In genomic region chr14:61478971-61479473, GRCh38 we compare ENCODE assay signal across 8 cellular contexts.
DNase-seq lines count a peak whose midpoint lies in the region; ATAC-seq, FAIRE-seq and TF ChIP-seq lines count a peak whose summit lies in the region.

No MANE protein-coding gene starts in this region.

- peak overlapping the region; percentile 33 for H3K4me3 ChIP-seq in CD4-positive, CD25-positive, alpha-beta regulatory T cell (ENCODE audit: low read depth, low read length)
- H3K4me3 ChIP-seq in IMR-90 (ENCODE audit: insufficient read depth, low read depth, low read length) (no peak overlapping the region), thymus (ENCODE audit: low read length) (no peak overlapping the region)

- peaks cover 70% of the 10 kb centered on the region for H3K4me1 ChIP-seq in CD4-positive, CD25-positive, alpha-beta regulatory T cell (ENCODE audit: control insufficient read depth, insufficient read depth, low read length, poor library complexity, severe bottlenecking)
- H3K4me1 ChIP-seq in IMR-90 (ENCODE audit: control insufficient read depth, insufficient read depth, low read length) (peaks cover 31% of the 10 kb centered on the region), thymus (ENCODE audit: control insufficient read depth, insufficient read depth, low read length) (peaks cover 35% of the 10 kb centered on the region)

- no peak for TF ChIP-seq POLR2A in IMR-90 (IDR thresholded peaks at IDR 0.05; ENCODE audit: low read depth, low read length)
- no peak for TF ChIP-seq POLR2A in H54 (IDR thresholded peaks at IDR 0.05; ENCODE audit: low read depth, low read length)

- dilution Hi-C loops in IMR-90 (cut with HindIII; ENCODE audit: low sequenced_read_pairs, unreplicated experiment): no loop called here

- H2AK5ac ChIP-seq in IMR-90 (ENCODE audit: low read depth, low read length): peak overlapping the region; percentile 94

- CTCF ChIA-PET in IMR-90 (lab: Yijun Ruan, JAX): no interaction called here

- H2BK15ac ChIP-seq in IMR-90 (ENCODE audit: low read depth, low read length): peak overlapping the region; percentile 98

- no peak overlapping the region for H2AK9ac ChIP-seq in IMR-90 (replicated peaks; ENCODE audit: low read depth, low read length, poor library complexity)

- H3K4ac ChIP-seq in IMR-90 (ENCODE audit: low read depth, low read length): peak overlapping the region; percentile 61

- H4K5ac ChIP-seq in IMR-90 (ENCODE audit: low read depth, low read length): peak overlapping the region; percentile 70; the same call in 1 of the 2 replicates

- peak overlapping the region; percentile 85 for H2BK120ac ChIP-seq in IMR-90 (ENCODE audit: low read depth, low read length)

- in situ Hi-C loops in IMR-90 (cut with MboI; ENCODE audit: low sequenced_read_pairs): no loop called here

- H2BK5ac ChIP-seq in IMR-90 (ENCODE audit: low read depth, low read length, poor library complexity, severe bottlenecking): peak overlapping the region; percentile 12

- ATAC-seq in CD4-positive, CD25-positive, alpha-beta regulatory T cell (ENCODE audit: low read depth in 2 of 2): no peak
- peak; percentile 42 for ATAC-seq in GM19463 (IDR thresholded peaks at IDR 0.05; ENCODE audit: unreplicated experiment)
- no peak for ATAC-seq in IMR-90 (ENCODE audit: low read depth)
- ATAC-seq in HG02571 (IDR thresholded peaks at IDR 0.05; ENCODE audit: unreplicated experiment): no peak

- H2BK20ac ChIP-seq in IMR-90 (ENCODE audit: low read depth, low read length): peak overlapping the region; percentile 84; the same call in 1 of the 2 replicates

- H3K4me3 Mint-ChIP-seq in CD4-positive, CD25-positive, alpha-beta regulatory T cell: peak overlapping the region; percentile 14 to 80 (median 47)

- peak overlapping the region; percentile 1 to 89; a peak in 2 of 4 replicates for H4K8ac ChIP-seq in IMR-90 (ENCODE audit: low read depth in 2 of 2, low read length in 2 of 2)

- H3K27ac ChIP-seq in CD4-positive, CD25-positive, alpha-beta regulatory T cell (ENCODE audit: insufficient read depth, low read length, poor library complexity, severe bottlenecking): peak overlapping the region; percentile 99
- H3K27ac ChIP-seq in IMR-90 (ENCODE audit: insufficient read depth, low read length) (peak overlapping the region; percentile 100), cingulate gyrus (ENCODE audit: low read depth, low read length) (peak overlapping the region; percentile 22), thymus (ENCODE audit: low read depth) (peak overlapping the region; percentile 38)

- POLR2A ChIA-PET in IMR-90 (lab: Charles Lee; ENCODE audit: unreplicated experiment): no interaction called here

- H3K36me3 ChIP-seq in CD4-positive, CD25-positive, alpha-beta regulatory T cell (ENCODE audit: control insufficient read depth, insufficient read depth, low read length): peaks cover 45% of the 10 kb centered on the region
- H3K36me3 ChIP-seq in IMR-90 (ENCODE audit: control insufficient read depth, insufficient read depth, low read length) (no peaks in the 10 kb centered on the region), thymus (ENCODE audit: control insufficient read depth, insufficient read depth) (peaks cover 10% of the 10 kb centered on the region)

- peaks cover 19 to 91% (median 71%) of the 10 kb centered on the region in 4 donors for H3K4me1 Mint-ChIP-seq in CD4-positive, CD25-positive, alpha-beta regulatory T cell

- no peak overlapping the region for H3K4me2 ChIP-seq in IMR-90 (ENCODE audit: low read depth, low read length)

- no peak overlapping the region for H2AFZ ChIP-seq in IMR-90 (replicated peaks; ENCODE audit: low read length, poor library complexity)

- no peak overlapping the region for H3K23ac ChIP-seq in IMR-90 (ENCODE audit: low read depth, low read length)

- no peak overlapping the region for H3K9ac ChIP-seq in IMR-90 (ENCODE audit: low read depth, low read length)

- TF ChIP-seq RAD21 in IMR-90 (IDR thresholded peaks at IDR 0.05; ENCODE audit: low read length): no peak

- peak overlapping the region; percentile 72; the same call in 1 of the 2 replicates for H3K14ac ChIP-seq in IMR-90 (replicated peaks; ENCODE audit: low read depth, low read length)

- peaks cover 2 to 26% of the 10 kb centered on the region in 2 experiments; a peak in 3 of 4 replicates for H3K79me1 ChIP-seq in IMR-90 (ENCODE audit: low read depth in 1 of 2, low read length in 2 of 2)

- peaks cover 25% of the 10 kb centered on the region for H3K9me1 ChIP-seq in IMR-90 (ENCODE audit: insufficient read depth, low read length)

- no peaks in the 10 kb centered on the region for H3K9me3 ChIP-seq in CD4-positive, CD25-positive, alpha-beta regulatory T cell (ENCODE audit: control insufficient read depth in 2 of 2, low read length in 2 of 2)
- H3K9me3 ChIP-seq in IMR-90 (ENCODE audit: control insufficient read depth, insufficient read depth, low read length): no peaks in the 10 kb centered on the region
- H3K9me3 ChIP-seq in thymus (ENCODE audit: control insufficient read depth): no peaks in the 10 kb centered on the region

- H3K27ac Mint-ChIP-seq in CD4-positive, CD25-positive, alpha-beta regulatory T cell: peak overlapping the region; percentile 97 to 99 (median 99)

- H4K91ac ChIP-seq in IMR-90 (ENCODE audit: insufficient read depth, low read depth, low read length): peak overlapping the region; percentile 81

- no peak for TF ChIP-seq CTCF in IMR-90 (conservative IDR thresholded peaks at IDR 0.05; ENCODE audit: low read depth, low read length)
- no peak for TF ChIP-seq CTCF in D721Med (IDR thresholded peaks at IDR 0.05; ENCODE audit: insufficient read depth, missing control alignments)

- FAIRE-seq in D721Med (lab: Jason Lieb, UNC) (no peak), H54 (lab: Jason Lieb, UNC) (no peak)

- peak in 1 of 3 donors; percentile 65 for DNase-seq in CD4-positive, CD25-positive, alpha-beta regulatory T cell
- DNase-seq in IMR-90 (no peak), D721Med (ENCODE audit: insufficient read length, low spot score) (no peak), H54 (ENCODE audit: insufficient read length, low spot score) (no peak)

- 100% methylated on average over 3 of the region's 6 CpGs; no CpG with 5 or more reads in 1 of the 2 experiments for WGBS in IMR-90 (ENCODE audit: extremely low coverage in 2 of 2, insufficient read length in 1 of 2), 2 experiments
- WGBS in thymus: 14% methylated on average over 6 of the region's 6 CpGs

- no peak overlapping the region for H3K56ac ChIP-seq in IMR-90 (ENCODE audit: extremely low read depth, insufficient read depth, low read length)

- H3K27me3 Mint-ChIP-seq in CD4-positive, CD25-positive, alpha-beta regulatory T cell: no peaks in the 10 kb centered on the region

- no peaks in the 10 kb centered on the region for H4K20me1 ChIP-seq in IMR-90 (ENCODE audit: insufficient read depth, low read length)

- no peaks in the 10 kb centered on the region for H3K27me3 ChIP-seq in CD4-positive, CD25-positive, alpha-beta regulatory T cell (ENCODE audit: control insufficient read depth, insufficient read depth, low read length)
- H3K27me3 ChIP-seq in IMR-90 (ENCODE audit: control insufficient read depth, insufficient read depth, low read length): no peaks in the 10 kb centered on the region
- no peaks in the 10 kb centered on the region for H3K27me3 ChIP-seq in thymus (ENCODE audit: control insufficient read depth, insufficient read depth)

- peaks cover 32% of the 10 kb centered on the region for H3K36me3 Mint-ChIP-seq in CD4-positive, CD25-positive, alpha-beta regulatory T cell

- H3K9me3 Mint-ChIP-seq in CD4-positive, CD25-positive, alpha-beta regulatory T cell: no peaks in the 10 kb centered on the region

- intact Hi-C loops in IMR-90 (cut with micrococcal nuclease): loop anchor here (5.0 kb wide), 1 partner anchor 48 kb away; no protein-coding TSS in a partner anchor

- no TSS peak for BruUV-seq in IMR-90 (replicated peaks; lab: Mats Ljungman, UMichigan)

- H3K18ac ChIP-seq in IMR-90 (ENCODE audit: low read depth, low read length): peak overlapping the region; percentile 44

TF ChIP-seq in IMR-90, 13 proteins besides CTCF, POLR2A, EP300 and RAD21:
- TF ChIP-seq SMC3 (IDR thresholded peaks at IDR 0.05; ENCODE audit: low read depth, low read length) (no peak), MAZ (IDR thresholded peaks at IDR 0.05; ENCODE audit: borderline replicate concordance, low read depth, low read length) (no peak), USF2 (IDR thresholded peaks at IDR 0.05; ENCODE audit: low read depth, low read length) (no peak), FOS (IDR thresholded peaks at IDR 0.05; ENCODE audit: low read depth, low read length) (no peak), MAFK (IDR thresholded peaks at IDR 0.05; ENCODE audit: low read depth, low read length) (no peak), NFE2L2 (IDR thresholded peaks at IDR 0.05; ENCODE audit: low read depth, low read length) (no peak), RCOR1 (IDR thresholded peaks at IDR 0.05; ENCODE audit: insufficient replicate concordance, low read length) (no peak), CEBPB (IDR thresholded peaks at IDR 0.05; ENCODE audit: low read depth, low read length) (no peak), ELK1 (IDR thresholded peaks at IDR 0.05; ENCODE audit: borderline replicate concordance, low read depth, low read length) (no peak), CHD1 (IDR thresholded peaks at IDR 0.05; ENCODE audit: low read depth, low read length) (no peak), MXI1 (IDR thresholded peaks at IDR 0.05; ENCODE audit: borderline replicate concordance, low read depth, low read length) (no peak), BHLHE40 (IDR thresholded peaks at IDR 0.05; ENCODE audit: low read depth, low read length) (no peak), RFX5 (IDR thresholded peaks at IDR 0.05; ENCODE audit: low read depth, low read length) (no peak)

Comparison
In these comparisons a context has a peak if more than half of its experiments do, and no peak if none do; other contexts are left out.
1. H3K27ac ChIP-seq: peak in every context shown above with its lines; median percentile 100 in IMR-90; 99 in CD4-positive, CD25-positive, alpha-beta regulatory T cell; 38 in thymus; 22 in cingulate gyrus.